9 cellular contexts compared by ENCODE assay signal in genomic region chr14:69261761-69262331, GRCh38. TPM values are rescaled to one million over a fixed set of nuclear protein-coding genes. Genes with fewer than 3 reads are reported as not detected.
DNase-seq lines count a peak whose midpoint lies in the region; ATAC-seq and TF ChIP-seq lines count a peak whose summit lies in the region.
"Had no signal": no experiment of that assay in that cellular context is flagged by ENCODE, and none has a peak within 500 bp of the region (broad histone marks: within the 10 kb centered on the region; RNA-seq: fewer than 3 reads in every experiment).

No MANE protein-coding gene starts in this region.

- peaks cover 6% of the 10 kb centered on the region for H3K4me1 Mint-ChIP-seq in activated naive CD4-positive, alpha-beta T cell treated with anti-CD3 and anti-CD28 coated beads, Interleukin-2, amount 10 ng/mL, durations not matched to agents 7 days and 5 days
- peaks cover 44% of the 10 kb centered on the region for H3K4me1 Mint-ChIP-seq in brain

- H3K4me1 ChIP-seq in right lobe of liver (peaks cover 0 to 23% (median 0%) of the 10 kb centered on the region in 4 donors), urinary bladder (ENCODE audit: insufficient read depth) (no peaks in the 10 kb centered on the region), transverse colon (peaks cover 6 to 32% (median 26%) of the 10 kb centered on the region in 4 donors)

- TF ChIP-seq POLR2A in right lobe of liver (IDR thresholded peaks at IDR 0.05) (no peak), transverse colon (IDR thresholded peaks at IDR 0.05) (no peak)

- no peaks in the 10 kb centered on the region for H3K36me3 Mint-ChIP-seq in activated naive CD4-positive, alpha-beta T cell treated with anti-CD3 and anti-CD28 coated beads, Interleukin-2, amount 10 ng/mL, durations not matched to agents 7 days and 5 days
- no peaks in the 10 kb centered on the region for H3K36me3 Mint-ChIP-seq in brain
- H3K36me3 Mint-ChIP-seq: CD14-positive monocyte had no signal

- peak; percentile 81 to 89 (median 86) for ATAC-seq in right lobe of liver
- ATAC-seq in GM21528 (IDR thresholded peaks at IDR 0.05; ENCODE audit: low FRiP score, unreplicated experiment), result no peak

- 29% methylated on average over 2 of the region's 5 CpGs for WGBS in right lobe of liver (ENCODE audit: insufficient coverage, low coverage, low lambda C conversion rate, missing lambda C conversion rate)
- WGBS in urinary bladder, result 50% methylated on average over 5 of the region's 5 CpGs
- 21% methylated on average over 5 of the region's 5 CpGs; no CpG with 5 or more reads in 1 of the 2 donors for WGBS in transverse colon (ENCODE audit: low coverage in 1 of 2), 2 donors

- H3K4me3 ChIP-seq in right lobe of liver, result peak overlapping the region; percentile 30 to 57 (median 31)
- peak overlapping the region; percentile 43 for H3K4me3 ChIP-seq in urinary bladder (ENCODE audit: low read depth, low read length)
- peak overlapping the region in 2 of 4 donors; percentile 49 to 57 for H3K4me3 ChIP-seq in transverse colon

- in situ Hi-C loops in transverse colon (cut with MboI; ENCODE audit: low pct_ligation_motif_present in 1 of 4, low pct_unique_long_range_greater_than_20kb in 1 of 4, low sequenced_read_pairs in 3 of 4), result no loop called here

- peaks cover 95% of the 10 kb centered on the region for H3K27me3 Mint-ChIP-seq in activated naive CD4-positive, alpha-beta T cell treated with anti-CD3 and anti-CD28 coated beads, Interleukin-2, amount 10 ng/mL, durations not matched to agents 7 days and 5 days
- H3K27me3 Mint-ChIP-seq in brain, result peaks cover 6% of the 10 kb centered on the region

- no peaks in the 10 kb centered on the region for H3K9me3 Mint-ChIP-seq in activated naive CD4-positive, alpha-beta T cell treated with anti-CD3 and anti-CD28 coated beads, Interleukin-2, amount 10 ng/mL, durations not matched to agents 7 days and 5 days
- H3K9me3 Mint-ChIP-seq in brain, result no peaks in the 10 kb centered on the region

- intact Hi-C loops in right lobe of liver (cut with DNase I), result loop anchor here in 1 of 2 donors (10.0 kb wide), 1 partner anchor 203 kb away; no protein-coding TSS in a partner anchor
- intact Hi-C loops in transverse colon (cut with DNase I; ENCODE audit: low total_unique reads), result no loop called here

- H3K4me3 Mint-ChIP-seq in activated naive CD4-positive, alpha-beta T cell treated with anti-CD3 and anti-CD28 coated beads, Interleukin-2, amount 10 ng/mL, durations not matched to agents 7 days and 5 days, result no peak overlapping the region
- H3K4me3 Mint-ChIP-seq in brain, result peak overlapping the region; percentile 88 to 90 (median 89)

- CTCF ChIA-PET in activated naive CD4-positive, alpha-beta T cell treated with anti-CD3 and anti-CD28 coated beads, Interleukin-2, amount 10 ng/mL, durations not matched to agents 7 days and 5 days (lab: Charles Lee), result interaction anchor here (0.6 to 1.5 kb wide), 5 partner anchors 17 to 213 kb away, joined by 3 to 4 read pairs (median 3); no protein-coding TSS in a partner anchor

- H3K27ac Mint-ChIP-seq in activated naive CD4-positive, alpha-beta T cell treated with anti-CD3 and anti-CD28 coated beads, Interleukin-2, amount 10 ng/mL, durations not matched to agents 7 days and 5 days, result peak overlapping the region; percentile 37
- peak overlapping the region; percentile 20 to 69 (median 49) for H3K27ac Mint-ChIP-seq in brain
- H3K27ac Mint-ChIP-seq: CD14-positive monocyte had no signal

- no peak for TF ChIP-seq EP300 in transverse colon (IDR thresholded peaks at IDR 0.05; ENCODE audit: low read depth)

- H3K9me3 ChIP-seq in right lobe of liver, result no peaks in the 10 kb centered on the region
- no peaks in the 10 kb centered on the region for H3K9me3 ChIP-seq in transverse colon

- no peak for DNase-seq in activated naive CD4-positive, alpha-beta T cell treated with anti-CD3 and anti-CD28 coated beads, Interleukin-2, amount 10 ng/mL, durations not matched to agents 7 days and 5 days
- no peak for DNase-seq in activated naive CD4-positive, alpha-beta T cell treated with anti-CD3 and anti-CD28 coated beads, Interleukin-2, amount 50 U/mL, for 16 hours
- DNase-seq in right lobe of liver (peak in 2 of 3 donors; percentile 67 to 82), kidney tubule cell (ENCODE audit: low spot score) (no peak), transverse colon (no peak)

- H3K36me3 ChIP-seq in right lobe of liver (no peaks in the 10 kb centered on the region), urinary bladder (ENCODE audit: insufficient read depth) (no peaks in the 10 kb centered on the region), transverse colon (no peaks in the 10 kb centered on the region)

- H3K27ac ChIP-seq in right lobe of liver, result peak overlapping the region in 1 of 3 donors; percentile 53
- no peak overlapping the region for H3K27ac ChIP-seq in urinary bladder (ENCODE audit: low read depth)
- peak overlapping the region in 2 of 4 donors; percentile 21 to 26 for H3K27ac ChIP-seq in transverse colon

- no peaks in the 10 kb centered on the region for H3K27me3 ChIP-seq in right lobe of liver
- H3K27me3 ChIP-seq in transverse colon, result peaks cover 73% of the 10 kb centered on the region

- TF ChIP-seq CTCF in brain (conservative IDR thresholded peaks at IDR 0.05), result no peak
- TF ChIP-seq CTCF in right lobe of liver (IDR thresholded peaks at IDR 0.05), result no peak
- no peak for TF ChIP-seq CTCF in transverse colon (IDR thresholded peaks at IDR 0.05)

RNA-seq across cellular contexts. Expression of gene GALNT16, which starts 1.9 kb away (rescaled TPM):
- polyA plus RNA-seq in brain (ENCODE audit: insufficient read depth, low read depth, low replicate concordance), result 16.2 TPM
- total RNA-seq in right lobe of liver, result 1 to 10 TPM in 3 of 6 experiments, under 1 TPM in 3; 0.37 to 1.7 (median 0.94) TPM
- total RNA-seq in urinary bladder, result 11.4 TPM
- 3.7 TPM for polyA plus RNA-seq in urinary bladder
- 10 to 100 TPM in 1 of 4 donors, 1 to 10 TPM in 3; 2.5 to 11.3 (median 2.8) TPM for total RNA-seq in transverse colon
- polyA plus RNA-seq: CD14-positive monocyte had no signal

Comparison
In these comparisons a context has a peak if more than half of its experiments do, and no peak if none do; other contexts are left out.
1. DNase-seq: peak in right lobe of liver (2 of 3); none in activated naive CD4-positive, alpha-beta T cell treated with anti-CD3 and anti-CD28 coated beads, Interleukin-2, amount 10 ng/mL, durations not matched to agents 7 days and 5 days (single experiment), activated naive CD4-positive, alpha-beta T cell treated with anti-CD3 and anti-CD28 coated beads, Interleukin-2, amount 50 U/mL, for 16 hours (single experiment), kidney tubule cell (single experiment) and transverse colon (single experiment).